26 cellular contexts compared by ENCODE assay signal in genomic region chr22:36938028-36938425, GRCh38. TPM values are rescaled to one million over a fixed set of nuclear protein-coding genes. Genes with fewer than 3 reads are reported as not detected.
A peak's percentile ranks its signal among the peaks of the same experiment; 100 is the strongest.
DNase-seq lines count a peak whose midpoint lies in the region; ATAC-seq and TF ChIP-seq lines count a peak whose summit lies in the region.
"Had no signal": no experiment of that assay in that cellular context is flagged by ENCODE, and none has a peak within 500 bp of the region (broad histone marks: within the 10 kb centered on the region; RNA-seq: fewer than 3 reads in every experiment).

No MANE protein-coding gene starts in this region.

- no peak for TF ChIP-seq EP300 in transverse colon (IDR thresholded peaks at IDR 0.05; ENCODE audit: low read depth)

- in situ Hi-C loops in transverse colon (cut with MboI; ENCODE audit: low pct_ligation_motif_present in 1 of 4, low pct_unique_long_range_greater_than_20kb in 1 of 4, low sequenced_read_pairs in 3 of 4) = no loop called here

- TF ChIP-seq CTCF in transverse colon (IDR thresholded peaks at IDR 0.05) (no peak), BE2C (IDR thresholded peaks at IDR 0.05; ENCODE audit: low read depth, low read length) (no peak)

- peaks cover 52% of the 10 kb centered on the region for H3K36me3 Mint-ChIP-seq in stimulated activated memory B cell treated with anti-CD40 and anti-IgM and Interleukin-4, amounts not matched to agents 10 μg/mL and 1 μg/mL and 100 μg/mL, for 72 hours

- ATAC-seq in left lobe of liver = no peak
- no peak for ATAC-seq in stimulated activated memory B cell treated with anti-CD40 and anti-IgM and Interleukin-4, amounts not matched to agents 10 μg/mL and 1 μg/mL and 100 μg/mL, for 72 hours
- ATAC-seq: HepG2, K562 had no signal

- no peak for TF ChIP-seq POLR2A in transverse colon (IDR thresholded peaks at IDR 0.05)

- H3K9me3 Mint-ChIP-seq in stimulated activated memory B cell treated with anti-CD40 and anti-IgM and Interleukin-4, amounts not matched to agents 10 μg/mL and 1 μg/mL and 100 μg/mL, for 72 hours = no peaks in the 10 kb centered on the region

- no peaks in the 10 kb centered on the region for H3K9me3 ChIP-seq in BLaER1
- H3K9me3 ChIP-seq in transverse colon = no peaks in the 10 kb centered on the region
- no peaks in the 10 kb centered on the region for H3K9me3 ChIP-seq in BE2C

- H3K27ac ChIP-seq in BLaER1 = peak overlapping the region; percentile 30; the same call in 1 of the 2 replicates
- H3K27ac ChIP-seq in transverse colon = no peak overlapping the region
- H3K27ac ChIP-seq: RWPE1 had no signal

- H3K4me3 ChIP-seq in BLaER1 (no peak overlapping the region), H7 (ENCODE audit: insufficient read depth, low read depth, low read length) (no peak overlapping the region), transverse colon (no peak overlapping the region), BE2C (ENCODE audit: low read depth, low read length) (no peak overlapping the region)
- H3K4me3 ChIP-seq: K562 had no signal

- no peaks in the 10 kb centered on the region for H3K27me3 ChIP-seq in BLaER1
- H3K27me3 ChIP-seq in H7 (ENCODE audit: control insufficient read depth, insufficient read depth, low read length) = no peaks in the 10 kb centered on the region
- no peaks in the 10 kb centered on the region for H3K27me3 ChIP-seq in transverse colon
- peaks cover 3% of the 10 kb centered on the region; the same call in 1 of the 2 replicates for H3K27me3 ChIP-seq in BE2C

- no peaks in the 10 kb centered on the region for H4K20me1 ChIP-seq in BLaER1

- no peak overlapping the region for H3K4me3 Mint-ChIP-seq in stimulated activated memory B cell treated with anti-CD40 and anti-IgM and Interleukin-4, amounts not matched to agents 10 μg/mL and 1 μg/mL and 100 μg/mL, for 72 hours

- intact Hi-C loops in transverse colon (cut with DNase I; ENCODE audit: low total_unique reads) = loop anchor here (5.0 kb wide), 1 partner anchor 51 kb away; no protein-coding TSS in a partner anchor

- H3K4me1 Mint-ChIP-seq in stimulated activated memory B cell treated with anti-CD40 and anti-IgM and Interleukin-4, amounts not matched to agents 10 μg/mL and 1 μg/mL and 100 μg/mL, for 72 hours = peaks cover 82% of the 10 kb centered on the region

- H3K27ac Mint-ChIP-seq in stimulated activated memory B cell treated with anti-CD40 and anti-IgM and Interleukin-4, amounts not matched to agents 10 μg/mL and 1 μg/mL and 100 μg/mL, for 72 hours = peak overlapping the region; percentile 89

- no peak overlapping the region; the same call in 1 of the 2 replicates for H3K4me2 ChIP-seq in BLaER1

- DNase-seq in H7 (peak; percentile 28), left lobe of liver (ENCODE audit: low spot score) (peak; percentile 44), transverse colon (no peak), NCI-H345 treated with DMSO at 0.1 percent for 48 hours (lab: John Stamatoyannopoulos, UW; ENCODE audit: unreplicated experiment) (no peak), BE2C (no peak), T1000 (lab: John Stamatoyannopoulos, UW) (no peak)
- DNase-seq: Calu3, DMS153, Kasumi-1, MV-4-11, NCI-H1105, NCI-H1436 treated with DMSO at 0.1 percent for 48 hours, NCI-H187 treated with DMSO at 0.1 percent for 48 hours, NCI-H2107, NCI-H446 treated with DMSO at 0.1 percent for 48 hours, NCI-H526 treated with DMSO at 0.1 percent for 48 hours, SHP77 had no signal

- WGBS in transverse colon (ENCODE audit: low coverage in 1 of 2), 2 donors = 87% methylated on average over 10 of the region's 12 CpGs; no CpG with 5 or more reads in 1 of the 2 donors

- H3K36me3 ChIP-seq in BLaER1 (peaks cover 61% of the 10 kb centered on the region), H7 (replicated peaks; ENCODE audit: control insufficient read depth, insufficient read depth, low read length) (no peaks in the 10 kb centered on the region), transverse colon (no peaks in the 10 kb centered on the region), BE2C (no peaks in the 10 kb centered on the region)

- H3K4me1 ChIP-seq in BLaER1 (peaks cover 53% of the 10 kb centered on the region), transverse colon (no peaks in the 10 kb centered on the region), BE2C (no peaks in the 10 kb centered on the region)

- no peak overlapping the region for H3K9ac ChIP-seq in BLaER1

- no peaks in the 10 kb centered on the region for H3K27me3 Mint-ChIP-seq in stimulated activated memory B cell treated with anti-CD40 and anti-IgM and Interleukin-4, amounts not matched to agents 10 μg/mL and 1 μg/mL and 100 μg/mL, for 72 hours

RNA-seq across cellular contexts. Expression of gene CSF2RB, which starts 24.6 kb away (rescaled TPM):
- not detected in 2 replicates for total RNA-seq in H7 (2014; rRNA removed; shearing (Covaris generic))
- total RNA-seq in left lobe of liver = 1.1 TPM
- total RNA-seq in transverse colon = 1 to 10 TPM; 1.2 to 9.7 (median 6.0) TPM
- 0.42 TPM for polyA plus RNA-seq in BE2C (2012; ENCODE audit: insufficient read depth, insufficient read length, low read depth)
- total RNA-seq: A673, Calu3, H4, HepG2, HT1080, SK-MEL-5 had no signal
- polyA plus RNA-seq: HepG2 had no signal

Comparison
In these comparisons a context has a peak if more than half of its experiments do, and no peak if none do; other contexts are left out.
1. DNase-seq: peak in H7 (single experiment) and left lobe of liver (single experiment); none in transverse colon (single experiment), NCI-H345 treated with DMSO at 0.1 percent for 48 hours (single experiment), BE2C (single experiment) and T1000 (single experiment).